13 cellular contexts compared by ENCODE assay signal in the genomic region with DNA sequence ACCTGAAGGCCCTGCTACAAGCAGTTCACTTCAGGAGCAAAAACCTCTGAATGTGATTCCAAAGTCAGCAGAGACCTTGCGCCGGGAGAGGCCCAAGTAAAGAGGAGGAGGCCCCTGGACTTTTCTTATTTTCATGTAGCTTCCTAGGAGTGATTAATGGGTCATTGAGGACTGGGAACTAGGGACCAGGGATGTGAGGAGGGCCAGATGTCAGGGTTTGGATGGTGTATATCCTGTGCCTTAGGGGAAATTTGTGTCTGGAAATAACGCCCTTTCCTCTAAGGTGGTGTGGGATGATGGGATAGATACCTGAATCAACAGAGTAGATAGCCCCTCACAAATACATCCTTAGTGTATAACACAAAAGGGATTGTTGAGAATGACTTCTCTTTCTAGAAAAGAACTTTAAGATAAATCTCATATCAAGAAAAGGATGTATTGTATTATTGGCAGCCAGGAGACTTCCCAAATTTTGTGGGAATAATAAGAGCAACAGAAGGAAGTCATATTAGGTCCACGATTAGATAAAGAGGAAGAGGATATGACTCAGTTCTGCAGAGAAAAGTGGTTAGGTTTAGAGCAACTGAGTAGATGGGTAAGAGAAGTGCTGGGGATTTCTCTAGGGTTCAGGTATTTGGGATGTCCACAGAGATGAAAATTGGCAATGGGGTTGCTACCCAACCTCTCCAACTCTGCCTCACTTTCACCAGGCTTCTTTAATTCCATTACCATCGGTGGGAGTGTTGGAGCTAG. TPM values are rescaled to one million over a fixed set of nuclear protein-coding genes. Genes with fewer than 3 reads are reported as not detected.
DNase-seq lines count a peak whose midpoint lies in the region; ATAC-seq lines count a peak whose summit lies in the region.
"Had no signal": no experiment of that assay in that cellular context is flagged by ENCODE, and none has a peak within 500 bp of the region (broad histone marks: within the 10 kb centered on the region; RNA-seq: fewer than 3 reads in every experiment).

No MANE protein-coding gene starts in this region.

- H3K27ac ChIP-seq in muscle layer of colon (ENCODE audit: low read depth, low read length): peak overlapping the region; percentile 44
- H3K27ac ChIP-seq in naive thymus-derived CD4-positive, alpha-beta T cell (ENCODE audit: low read depth, low read length): no peak overlapping the region

- peaks cover 8% of the 10 kb centered on the region for H3K36me3 Mint-ChIP-seq in activated naive CD8-positive, alpha-beta T cell
- H3K36me3 Mint-ChIP-seq in naive thymus-derived CD4-positive, alpha-beta T cell: peaks cover 1 to 30% (median 13%) of the 10 kb centered on the region in 5 donors

- H3K27ac Mint-ChIP-seq in activated naive CD8-positive, alpha-beta T cell: peak overlapping the region; percentile 58
- H3K27ac Mint-ChIP-seq in naive thymus-derived CD4-positive, alpha-beta T cell: peak overlapping the region in 4 of 9 donors; percentile 34 to 45 (median 38)

- peaks cover 3% of the 10 kb centered on the region for H3K9me3 ChIP-seq in muscle layer of colon (ENCODE audit: low read length)
- no peaks in the 10 kb centered on the region for H3K9me3 ChIP-seq in naive thymus-derived CD4-positive, alpha-beta T cell (ENCODE audit: control insufficient read depth in 2 of 3, low read length in 3 of 3)

- DNase-seq in AML-193 (lab: John Stamatoyannopoulos, UW) (peak; percentile 5 to 10), KBM-7 (peak; percentile 31), anterior cingulate cortex (lab: John Stamatoyannopoulos, UW) (no peak), NCI-H82 (lab: John Stamatoyannopoulos, UW) (no peak), GOT3 (lab: John Stamatoyannopoulos, UW) (no peak)
- no peak for DNase-seq in naive thymus-derived CD4-positive, alpha-beta T cell
- DNase-seq: CD4-positive, CD25-positive, alpha-beta regulatory T cell; immature natural killer cell; NCI-H1105 treated with DMSO at 0.1 percent for 48 hours; NCI-H526; small intestine had no signal

- in situ Hi-C loops in KBM-7 (cut with MboI; ENCODE audit: low pct_unique_long_range_greater_than_20kb, low sequenced_read_pairs): no loop called here

- CTCF ChIA-PET in naive thymus-derived CD4-positive, alpha-beta T cell (lab: Charles Lee): no interaction called here

- peaks cover 16% of the 10 kb centered on the region for H3K4me1 ChIP-seq in muscle layer of colon (ENCODE audit: insufficient read depth, low read length)
- H3K4me1 ChIP-seq in naive thymus-derived CD4-positive, alpha-beta T cell (ENCODE audit: control insufficient read depth in 2 of 2, insufficient read depth in 2 of 2, low read length in 2 of 2): no peaks in the 10 kb centered on the region

- H3K27me3 Mint-ChIP-seq in activated naive CD8-positive, alpha-beta T cell: no peaks in the 10 kb centered on the region
- no peaks in the 10 kb centered on the region for H3K27me3 Mint-ChIP-seq in naive thymus-derived CD4-positive, alpha-beta T cell

- intact Hi-C loops in naive thymus-derived CD4-positive, alpha-beta T cell (cut with micrococcal nuclease): no loop called here

- no peak for ATAC-seq in naive thymus-derived CD4-positive, alpha-beta T cell

- H3K27me3 ChIP-seq in muscle layer of colon (ENCODE audit: control insufficient read depth in 1 of 2, insufficient read depth in 2 of 2, low read length in 2 of 2): no peaks in the 10 kb centered on the region
- H3K27me3 ChIP-seq in naive thymus-derived CD4-positive, alpha-beta T cell (ENCODE audit: control insufficient read depth in 2 of 2, insufficient read depth in 2 of 2, low read length in 2 of 2): no peaks in the 10 kb centered on the region

- H3K4me3 Mint-ChIP-seq in activated naive CD8-positive, alpha-beta T cell: peak overlapping the region; percentile 47
- no peak overlapping the region for H3K4me3 Mint-ChIP-seq in naive thymus-derived CD4-positive, alpha-beta T cell
- H3K4me3 Mint-ChIP-seq: CD4-positive, CD25-positive, alpha-beta regulatory T cell; immature natural killer cell had no signal

- H3K4me3 ChIP-seq in muscle layer of colon (ENCODE audit: low read depth in 1 of 2, low read length in 2 of 2): peak overlapping the region; percentile 8 to 55
- no peak overlapping the region for H3K4me3 ChIP-seq in naive thymus-derived CD4-positive, alpha-beta T cell (ENCODE audit: low read length)

- POLR2A ChIA-PET in naive thymus-derived CD4-positive, alpha-beta T cell (lab: Charles Lee): interaction anchor here (0.6 kb wide), 1 partner anchor 76 kb away, joined by 3 read pairs; no protein-coding TSS in a partner anchor

- peaks cover 11% of the 10 kb centered on the region for H3K4me1 Mint-ChIP-seq in activated naive CD8-positive, alpha-beta T cell (ENCODE audit: low read depth)
- H3K4me1 Mint-ChIP-seq in naive thymus-derived CD4-positive, alpha-beta T cell: peaks cover 0 to 33% (median 4%) of the 10 kb centered on the region in 7 donors
- H3K4me1 Mint-ChIP-seq: immature natural killer cell had no signal

- peaks cover 11% of the 10 kb centered on the region for H3K36me3 ChIP-seq in muscle layer of colon (ENCODE audit: insufficient read depth, low read length)
- H3K36me3 ChIP-seq in naive thymus-derived CD4-positive, alpha-beta T cell (ENCODE audit: control insufficient read depth in 2 of 3, insufficient read depth in 3 of 3, low read length in 3 of 3): peaks cover 0 to 24% (median 0%) of the 10 kb centered on the region in 3 experiments

- H3K9ac ChIP-seq in muscle layer of colon (ENCODE audit: low read length): peak overlapping the region; percentile 55

- no peaks in the 10 kb centered on the region for H3K9me3 Mint-ChIP-seq in activated naive CD8-positive, alpha-beta T cell (ENCODE audit: low read depth)
- H3K9me3 Mint-ChIP-seq in naive thymus-derived CD4-positive, alpha-beta T cell: no peaks in the 10 kb centered on the region
- H3K9me3 Mint-ChIP-seq: CD4-positive, CD25-positive, alpha-beta regulatory T cell; immature natural killer cell had no signal

RNA-seq across cellular contexts. Expression of gene ITGB1BP2, which starts 1.1 kb away (rescaled TPM):
- total RNA-seq in naive thymus-derived CD4-positive, alpha-beta T cell: 1 to 10 TPM; 2.4 to 6.0 (median 4.6) TPM
- polyA plus RNA-seq in naive thymus-derived CD4-positive, alpha-beta T cell: not detected
- polyA plus RNA-seq: CD4-positive, CD25-positive, alpha-beta regulatory T cell; immature natural killer cell had no signal

RNA-seq across cellular contexts. Expression of gene NONO, which starts 19.2 kb away (rescaled TPM):
- 100 to 1,000 TPM; 334 to 488 (median 371) TPM for total RNA-seq in naive thymus-derived CD4-positive, alpha-beta T cell
- polyA plus RNA-seq in naive thymus-derived CD4-positive, alpha-beta T cell: 100 to 1,000 TPM; 184 to 220 TPM

RNA-seq across cellular contexts. Expression of gene ZMYM3, which starts 48.7 kb away (rescaled TPM):
- total RNA-seq in naive thymus-derived CD4-positive, alpha-beta T cell: 10 to 100 TPM; 21.2 to 34.1 (median 21.6) TPM
- 1 to 10 TPM; 6.7 to 7.8 TPM for polyA plus RNA-seq in naive thymus-derived CD4-positive, alpha-beta T cell

Comparison
In these comparisons a context has a peak if more than half of its experiments do, and no peak if none do; other contexts are left out.
1. DNase-seq: peak in AML-193 (2 of 2) and KBM-7 (single experiment); none in anterior cingulate cortex (0 of 58), naive thymus-derived CD4-positive, alpha-beta T cell (0 of 9), NCI-H82 (single experiment) and GOT3 (single experiment).